Comparison of ENCODE assay signal across 8 cellular contexts in genomic region chr12:45991289-45992249, GRCh38. TPM values are rescaled to one million over a fixed set of nuclear protein-coding genes. Genes with fewer than 3 reads are reported as not detected.
A peak's percentile ranks its signal among the peaks of the same experiment; 100 is the strongest.
DNase-seq lines count a peak whose midpoint lies in the region; ATAC-seq and TF ChIP-seq lines count a peak whose summit lies in the region.

No MANE protein-coding gene starts in this region.

- H3K4me3 ChIP-seq in HEK293 (ENCODE audit: low read depth, low read length), result peak overlapping the region; percentile 76
- peak overlapping the region; percentile 29 for H3K4me3 ChIP-seq in hepatocyte
- H3K4me3 ChIP-seq in retinal pigment epithelial cell (ENCODE audit: low read length), result peak overlapping the region; percentile 72

- ATAC-seq in HG03521 (IDR thresholded peaks at IDR 0.05; ENCODE audit: unreplicated experiment), result no peak

- POLR2A ChIA-PET in HEK293 (lab: Yijun Ruan, JAX), result interaction anchor here (0.7 to 2.6 kb wide), 8 partner anchors 9 to 393 kb away, joined by 3 to 11 read pairs (median 4); partner anchors contain the start of genes ARID2 and SLC38A1

- CTCF ChIA-PET in HEK293 (lab: Yijun Ruan, JAX), result interaction anchor here (0.6 to 1.2 kb wide), 9 partner anchors 13 to 860 kb away, joined by 3 to 6 read pairs (median 3); no protein-coding TSS in a partner anchor

- peak overlapping the region; percentile 87 for H3K27ac ChIP-seq in HEK293 (ENCODE audit: extremely low read depth, low read depth, low read length)
- H3K27ac ChIP-seq in hepatocyte, result peak overlapping the region; percentile 87

- peaks cover 30% of the 10 kb centered on the region for H3K79me2 ChIP-seq in hepatocyte

- WGBS in hepatocyte (ENCODE audit: low lambda C conversion rate, missing lambda C conversion rate), result 33% methylated on average over 71 of the region's 71 CpGs

- peaks cover 29% of the 10 kb centered on the region for H4K20me1 ChIP-seq in hepatocyte (ENCODE audit: insufficient read depth, poor library complexity, severe bottlenecking)

- H3K36me3 ChIP-seq in HEK293 (ENCODE audit: control insufficient read depth in 2 of 2, insufficient read depth in 1 of 2, low read length in 2 of 2), result peaks cover 0 to 7% of the 10 kb centered on the region in 2 experiments; a peak in 1 of 3 replicates
- H3K36me3 ChIP-seq in hepatocyte (replicated peaks; ENCODE audit: insufficient read depth, low read depth), result no peaks in the 10 kb centered on the region

- H3K4me1 ChIP-seq in HEK293 (ENCODE audit: control insufficient read depth, insufficient read depth, low read length) (peaks cover 7% of the 10 kb centered on the region; the same call in 1 of the 2 replicates), hepatocyte (ENCODE audit: insufficient read depth) (peaks cover 26% of the 10 kb centered on the region)

- TF ChIP-seq CTCF in HEK293 (tag by site-specific recombination; IDR thresholded peaks at IDR 0.05) (peak; percentile 57), hepatocyte (IDR thresholded peaks at IDR 0.05; ENCODE audit: poor library complexity) (no peak), retinal pigment epithelial cell (conservative IDR thresholded peaks at IDR 0.05; ENCODE audit: low read depth, low read length) (no peak)

- H3K4me2 ChIP-seq in hepatocyte, result peak overlapping the region; percentile 85

- H3K9me3 ChIP-seq in HEK293 (ENCODE audit: control insufficient read depth, insufficient read depth, low read depth, low read length) (no peaks in the 10 kb centered on the region), hepatocyte (ENCODE audit: low read depth) (no peaks in the 10 kb centered on the region)

- H3K9me2 ChIP-seq in hepatocyte (replicated peaks; ENCODE audit: insufficient read depth), result no peaks in the 10 kb centered on the region

- H2AFZ ChIP-seq in hepatocyte, result peak overlapping the region; percentile 83

- H3K27me3 ChIP-seq in hepatocyte, result no peaks in the 10 kb centered on the region

- DNase-seq in GM04503 (ENCODE audit: low read depth) (peak; percentile 20), NCI-H1417 treated with DMSO at 0.1 percent for 48 hours (lab: John Stamatoyannopoulos, UW) (peak; percentile 65), T-helper 2 cell (peak; percentile 42 to 88 (median 58)), anterior cingulate cortex (lab: John Stamatoyannopoulos, UW) (peak; percentile 16 to 90 (median 73)), hepatocyte (ENCODE audit: low spot score) (peak; percentile 82), retinal pigment epithelial cell (ENCODE audit: low read depth) (no peak)

TF ChIP-seq in HEK293, 187 proteins besides CTCF, POLR2A, EP300 and RAD21 (continues in another document):
- TF ChIP-seq PRDM2 (tag by site-specific recombination; IDR thresholded peaks at IDR 0.05; ENCODE audit: borderline replicate concordance) (0 out of 2 replicates have a peak, but pooled peaks have one; percentile 58), PBX3 (CRISPR knock-in tag; IDR thresholded peaks at IDR 0.05) (0 out of 2 replicates have a peak, but pooled peaks have one; percentile 65), SCRT1 (tag by site-specific recombination; IDR thresholded peaks at IDR 0.05; ENCODE audit: borderline replicate concordance) (0 out of 2 replicates have a peak, but pooled peaks have one; percentile 4), ZNF146 (tag by site-specific recombination; IDR thresholded peaks at IDR 0.05) (peak; percentile 43; the same call in 1 of the 2 replicates), ZNF335 (tag by site-specific recombination; conservative IDR thresholded peaks at IDR 0.05) (peak; percentile 99), ZBTB8A (tag by site-specific recombination; IDR thresholded peaks at IDR 0.05) (peak; percentile 58), ZNF239 (tag by site-specific recombination; IDR thresholded peaks at IDR 0.05) (peak; percentile 15; the same call in 1 of the 2 replicates), PRDM1 (tag by site-specific recombination; IDR thresholded peaks at IDR 0.05) (peak; percentile 97), ZNF701 (tag by site-specific recombination; IDR thresholded peaks at IDR 0.05) (no peak), ZNF654 (tag by site-specific recombination; IDR thresholded peaks at IDR 0.05; ENCODE audit: low read depth) (no peak), SP7 (tag by site-specific recombination; IDR thresholded peaks at IDR 0.05) (peak; percentile 86), SP3 (tag by site-specific recombination; IDR thresholded peaks at IDR 0.05) (peak; percentile 59; the same call in 1 of the 2 replicates), ZNF76 (tag by site-specific recombination; IDR thresholded peaks at IDR 0.05; ENCODE audit: borderline replicate concordance, low read depth) (peak; percentile 70; the same call in 1 of the 2 replicates), ZNF660 (tag by site-specific recombination; IDR thresholded peaks at IDR 0.05) (peak; percentile 73), KLF16 (tag by site-specific recombination; IDR thresholded peaks at IDR 0.05) (0 out of 2 replicates have a peak, but pooled peaks have one; percentile 73), ZNF600 (tag by site-specific recombination; IDR thresholded peaks at IDR 0.05) (peak; percentile 100), ZNF202 (tag by site-specific recombination; IDR thresholded peaks at IDR 0.05; ENCODE audit: borderline replicate concordance) (no peak), PRDM6 (tag by site-specific recombination; IDR thresholded peaks at IDR 0.05) (peak; percentile 62), ZNF394 (tag by site-specific recombination; IDR thresholded peaks at IDR 0.05; ENCODE audit: borderline replicate concordance) (peak; percentile 63; the same call in 1 of the 2 replicates), BCL11B (tag by site-specific recombination; IDR thresholded peaks at IDR 0.05; ENCODE audit: low read depth) (peak; percentile 81), ZNF354C (tag by site-specific recombination; IDR thresholded peaks at IDR 0.05; ENCODE audit: borderline replicate concordance, low read depth) (0 out of 2 replicates have a peak, but pooled peaks have one; percentile 5), ZNF624 (tag by site-specific recombination; IDR thresholded peaks at IDR 0.05) (no peak)

RNA-seq across cellular contexts. Expression of gene SCAF11, which starts 1.2 kb away (rescaled TPM):
- 102 and 123 TPM in 2 replicates for total RNA-seq in hepatocyte
- 47.6 and 49.7 TPM in 2 replicates for polyA plus RNA-seq in hepatocyte
